10 cellular contexts compared by ENCODE assay signal in genomic region chr16:68000024-68000423, GRCh38. TPM values are rescaled to one million over a fixed set of nuclear protein-coding genes. Genes with fewer than 3 reads are reported as not detected.
DNase-seq lines count a peak whose midpoint lies in the region; ATAC-seq and TF ChIP-seq lines count a peak whose summit lies in the region.
"Had no signal": no experiment of that assay in that cellular context is flagged by ENCODE, and none has a peak within 500 bp of the region (broad histone marks: within the 10 kb centered on the region; RNA-seq: fewer than 3 reads in every experiment).

No MANE protein-coding gene starts in this region.

- peak overlapping the region; percentile 78 for H3K4me3 Mint-ChIP-seq in activated naive CD8-positive, alpha-beta T cell
- no peak overlapping the region for H3K4me3 Mint-ChIP-seq in MCF 10A (ENCODE audit: unreplicated experiment)

- intact Hi-C loops in lower lobe of right lung (cut with DNase I) (no loop called here), MCF 10A (cut with micrococcal nuclease) (no loop called here)

- H3K9me3 Mint-ChIP-seq in activated naive CD8-positive, alpha-beta T cell (ENCODE audit: low read depth), result no peaks in the 10 kb centered on the region
- H3K9me3 Mint-ChIP-seq in MCF 10A (ENCODE audit: unreplicated experiment), result no peaks in the 10 kb centered on the region

- ATAC-seq in lower lobe of right lung, result peak; percentile 72 to 74
- no peak for ATAC-seq in activated CD4-positive, CD25-positive, alpha-beta regulatory T cell treated with anti-CD3 and anti-CD28 coated beads, Interleukin-2, amount 50 U/mL, for 24 hours

- H3K9me3 ChIP-seq in lower lobe of right lung (no peaks in the 10 kb centered on the region), HAP-1 (no peaks in the 10 kb centered on the region)

- H3K4me1 Mint-ChIP-seq in activated naive CD8-positive, alpha-beta T cell (ENCODE audit: low read depth), result peaks cover 59% of the 10 kb centered on the region
- H3K4me1 Mint-ChIP-seq in MCF 10A (ENCODE audit: insufficient read depth, unreplicated experiment), result peaks cover 5% of the 10 kb centered on the region

- H3K27ac Mint-ChIP-seq in activated naive CD8-positive, alpha-beta T cell, result peak overlapping the region; percentile 86
- H3K27ac Mint-ChIP-seq in MCF 10A (ENCODE audit: low read depth, unreplicated experiment), result no peak overlapping the region

- H3K4me1 ChIP-seq in lower lobe of right lung (peaks cover 44% of the 10 kb centered on the region), HAP-1 (no peaks in the 10 kb centered on the region)

- no peaks in the 10 kb centered on the region for H3K36me3 Mint-ChIP-seq in activated naive CD8-positive, alpha-beta T cell
- H3K36me3 Mint-ChIP-seq in MCF 10A (ENCODE audit: insufficient read depth, unreplicated experiment), result no peaks in the 10 kb centered on the region

- DNase-seq in AML-193 (lab: John Stamatoyannopoulos, UW), result peak; percentile 20 to 47
- DNase-seq in Kasumi-1 (lab: John Stamatoyannopoulos, UW), result peak; percentile 38 to 58
- no peak for DNase-seq in lower lobe of right lung
- no peak for DNase-seq in HAP-1 (ENCODE audit: low spot score in 2 of 2)
- no peak for DNase-seq in MCF 10A (ENCODE audit: unreplicated experiment)
- no peak for DNase-seq in NCI-H1436 treated with DMSO at 0.1 percent for 48 hours (lab: John Stamatoyannopoulos, UW)
- DNase-seq: NCI-H226 had no signal

- no TSS peak for BruUV-seq in MCF 10A (replicated peaks; lab: Mats Ljungman, UMichigan)

- peak overlapping the region; percentile 42 for H3K4me3 ChIP-seq in lower lobe of right lung
- H3K4me3 ChIP-seq in HAP-1, result no peak overlapping the region

- peak overlapping the region; percentile 84 for H3K27ac ChIP-seq in lower lobe of right lung

- no peaks in the 10 kb centered on the region for H3K27me3 ChIP-seq in lower lobe of right lung (ENCODE audit: low read depth)
- H3K27me3 ChIP-seq in HAP-1 (ENCODE audit: low read depth), result no peaks in the 10 kb centered on the region

- CTCF ChIA-PET in MCF 10A (lab: Yijun Ruan, JAX), result interaction anchor here (0.6 to 2.0 kb wide), 2 partner anchors 8 to 24 kb away, joined by 3 to 9 read pairs; no protein-coding TSS in a partner anchor

- no peaks in the 10 kb centered on the region for H3K36me3 ChIP-seq in lower lobe of right lung
- H3K36me3 ChIP-seq in HAP-1 (replicated peaks), result no peaks in the 10 kb centered on the region

- no peaks in the 10 kb centered on the region for H3K27me3 Mint-ChIP-seq in activated naive CD8-positive, alpha-beta T cell
- no peaks in the 10 kb centered on the region for H3K27me3 Mint-ChIP-seq in MCF 10A (ENCODE audit: insufficient read depth, unreplicated experiment)

- POLR2A ChIA-PET in MCF 10A (lab: Yijun Ruan, JAX), result no interaction called here

- in situ Hi-C loops in HAP-1 (cut with MboI; ENCODE audit: low sequenced_read_pairs), result no loop called here

- TF ChIP-seq CTCF in lower lobe of right lung (IDR thresholded peaks at IDR 0.05) (no peak), MCF 10A (IDR thresholded peaks at IDR 0.05; ENCODE audit: unreplicated experiment) (no peak)

RNA-seq across cellular contexts. Expression of gene DPEP2, which starts 0.7 kb away (rescaled TPM):
- total RNA-seq in lower lobe of right lung (29.5 TPM), MCF 10A (2022) (not detected in 2 replicates)
- total RNA-seq: astrocyte had no signal

RNA-seq across cellular contexts. Expression of gene DPEP2NB, which starts 15.7 kb away (rescaled TPM):
- total RNA-seq in lower lobe of right lung (not detected), MCF 10A (2022) (not detected in 2 replicates)
- total RNA-seq: astrocyte had no signal

RNA-seq across cellular contexts. Expression of gene DPEP3, which starts 19.7 kb away (rescaled TPM):
- total RNA-seq in lower lobe of right lung, result 0.18 TPM
- not detected in 2 replicates for total RNA-seq in MCF 10A (2022)
- total RNA-seq: astrocyte had no signal

RNA-seq across cellular contexts. Expression of gene DDX28, which starts 23.0 kb away (rescaled TPM):
- total RNA-seq in lower lobe of right lung (9.9 TPM), MCF 10A (2022) (9.3 and 11.7 TPM in 2 replicates)

RNA-seq across cellular contexts. Expression of gene DUS2, which starts 23.1 kb away (rescaled TPM):
- total RNA-seq in lower lobe of right lung, result 15.1 TPM
- total RNA-seq in MCF 10A (2022), result 24.2 and 26.4 TPM in 2 replicates

Comparison
In these comparisons a context has a peak if more than half of its experiments do, and no peak if none do; other contexts are left out.
1. DNase-seq: peak in AML-193 (2 of 2) and Kasumi-1 (2 of 2); none in lower lobe of right lung (single experiment), HAP-1 (0 of 2), MCF 10A (single experiment) and NCI-H1436 treated with DMSO at 0.1 percent for 48 hours (single experiment).
2. ATAC-seq: peak in lower lobe of right lung (2 of 2); none in activated CD4-positive, CD25-positive, alpha-beta regulatory T cell treated with anti-CD3 and anti-CD28 coated beads, Interleukin-2, amount 50 U/mL, for 24 hours (0 of 2).
3. RNA of gene DPEP2, which starts 0.7 kb away (total RNA-seq): 29.5 TPM in lower lobe of right lung (single experiment); not detected in MCF 10A; every median in the first group is over 10 times any median in the second.